20 cellular contexts compared by ENCODE assay signal in the genomic region with DNA sequence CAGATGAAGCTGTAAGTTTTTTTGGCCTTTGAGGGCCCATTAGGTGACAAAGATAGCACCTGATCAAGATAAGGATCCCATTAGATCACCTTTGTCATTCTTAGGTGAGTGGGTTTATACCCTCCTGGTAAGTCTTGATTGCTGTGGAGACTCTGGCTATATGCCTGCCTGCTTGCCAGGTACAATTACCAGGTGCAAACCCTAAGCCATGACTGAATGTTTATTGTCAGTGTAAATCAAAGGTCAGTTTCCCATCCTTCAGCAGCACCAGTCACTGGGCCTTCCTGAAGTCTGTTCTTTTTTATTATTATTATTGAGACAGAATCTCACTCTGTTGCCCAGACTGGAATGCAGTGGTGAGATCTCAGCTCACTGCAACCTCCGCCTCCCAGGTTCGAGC.
"Had no signal": no experiment of that assay in that cellular context is flagged by ENCODE, and none has a peak within 500 bp of the region (broad histone marks: within the 10 kb centered on the region; RNA-seq: fewer than 3 reads in every experiment).

No MANE protein-coding gene starts in this region.

- H3K27ac ChIP-seq: ascending aorta, breast epithelium, foreskin keratinocyte, testis, upper lobe of left lung, VCaP had no signal

- H3K27me3 ChIP-seq: ascending aorta, breast epithelium, foreskin keratinocyte, testis, upper lobe of left lung had no signal

- DNase-seq: activated CD4-positive, alpha-beta memory T cell treated with anti-CD3 and anti-CD28 coated beads, Interleukin-2, amount 10 ng/mL, durations not matched to agents 7 days and 5 days; activated CD4-positive, alpha-beta T cell treated with anti-CD3 and anti-CD28 coated beads, Interleukin-2, amount 10 ng/mL, durations not matched to agents 24 days and 14 days; activated gamma-delta T cell; activated naive CD4-positive, alpha-beta T cell treated with anti-CD3 and anti-CD28 coated beads, Interleukin-2, amount 50 U/mL, for 16 hours; activated naive CD8-positive, alpha-beta T cell treated with anti-CD3 and anti-CD28 coated beads, Interleukin-2, amount 50 U/mL, for 24 hours; cerebellar nuclear complex; effector CD4-positive, alpha-beta T cell; foreskin keratinocyte; kidney; mammary epithelial cell; midbrain; nucleus accumbens; stimulated activated CD4-positive, alpha-beta T cell treated with anti-CD3 and anti-CD28 coated beads, Interleukin-4, amount 100 ng/mL, for 1 hour; stimulated activated naive CD4-positive, alpha-beta T cell; testis; upper lobe of left lung had no signal

- H3K4me1 ChIP-seq: ascending aorta, breast epithelium, foreskin keratinocyte had no signal

- H3K9me3 ChIP-seq: ascending aorta, breast epithelium, testis, upper lobe of left lung had no signal

- H3K36me3 ChIP-seq: ascending aorta, breast epithelium, upper lobe of left lung had no signal

- H3K4me3 ChIP-seq: ascending aorta, breast epithelium, testis, upper lobe of left lung had no signal

- FAIRE-seq: endometrium, kidney had no signal
